ENCODE assay signal across 11 cellular contexts in the genomic region with DNA sequence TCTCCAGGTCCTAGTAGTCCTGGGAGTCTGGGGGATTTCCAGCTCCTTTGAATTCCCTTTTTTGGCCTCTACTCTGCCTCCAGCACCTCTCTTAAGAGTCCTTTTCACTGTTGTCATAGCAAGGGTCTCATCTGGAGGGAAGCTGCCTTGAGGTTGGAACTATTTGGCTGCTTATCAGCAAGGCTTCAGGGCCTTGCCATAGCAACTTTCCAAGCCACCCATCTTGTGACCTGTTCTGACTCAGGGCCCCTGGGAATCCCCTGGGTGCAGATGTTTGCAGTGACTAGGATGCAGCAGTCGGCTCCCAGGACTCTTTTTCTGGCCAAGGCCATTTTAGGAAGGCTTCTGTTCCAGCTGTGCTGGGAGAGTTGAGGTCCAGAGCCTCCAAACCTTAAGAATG. TPM values are rescaled to one million over a fixed set of nuclear protein-coding genes. Genes with fewer than 3 reads are reported as not detected.
DNase-seq lines count a peak whose midpoint lies in the region; ATAC-seq and TF ChIP-seq lines count a peak whose summit lies in the region.
"Had no signal": no experiment of that assay in that cellular context is flagged by ENCODE, and none has a peak within 500 bp of the region (broad histone marks: within the 10 kb centered on the region; RNA-seq: fewer than 3 reads in every experiment).

No MANE protein-coding gene starts in this region.

- peak overlapping the region; percentile 63 to 93 (median 89) for H3K27ac ChIP-seq in esophagus muscularis mucosa (replicated peaks in 1 of 4)
- peak overlapping the region; percentile 60 for H3K27ac ChIP-seq in skeletal muscle tissue (ENCODE audit: low read depth, low read length)

- peaks cover 5% of the 10 kb centered on the region for H3K36me3 Mint-ChIP-seq in effector memory CD8-positive, alpha-beta T cell (ENCODE audit: insufficient read depth)

- H3K27me3 ChIP-seq in MG63 (no peaks in the 10 kb centered on the region), esophagus muscularis mucosa (no peaks in the 10 kb centered on the region), skeletal muscle tissue (ENCODE audit: control insufficient read depth in 3 of 3, insufficient read depth in 3 of 3, low read length in 3 of 3) (no peaks in the 10 kb centered on the region)

- no peak for ATAC-seq in effector memory CD8-positive, alpha-beta T cell (replicated peaks)

- H3K9me3 Mint-ChIP-seq in effector memory CD8-positive, alpha-beta T cell = no peaks in the 10 kb centered on the region
- H3K9me3 Mint-ChIP-seq: central memory CD8-positive, alpha-beta T cell; neural crest cell had no signal

- H3K4me1 Mint-ChIP-seq in effector memory CD8-positive, alpha-beta T cell (ENCODE audit: low read depth in 2 of 2) = peaks cover 6% of the 10 kb centered on the region in 2 donors
- H3K4me1 Mint-ChIP-seq: neural crest cell had no signal

- no peak for TF ChIP-seq EP300 in esophagus muscularis mucosa (IDR thresholded peaks at IDR 0.05)

- TF ChIP-seq POLR2A in esophagus muscularis mucosa (IDR thresholded peaks at IDR 0.05; ENCODE audit: low read depth) = no peak

- peak; percentile 71 for DNase-seq in GM12865 (ENCODE audit: low read depth)
- DNase-seq in MG63 = peak; percentile 52
- DNase-seq in esophagus muscularis mucosa (ENCODE audit: extremely low spot score) = no peak
- no peak for DNase-seq in GOT3 (lab: John Stamatoyannopoulos, UW)
- no peak for DNase-seq in NCI-H1417 (lab: John Stamatoyannopoulos, UW)
- no peak for DNase-seq in effector memory CD8-positive, alpha-beta T cell
- DNase-seq in cerebellum (ENCODE audit: low spot score) = no peak
- DNase-seq: SW 1271 had no signal

- H3K27ac Mint-ChIP-seq in effector memory CD8-positive, alpha-beta T cell = no peak overlapping the region

- peak overlapping the region in 2 of 3 donors; percentile 7 to 9 for H3K9ac ChIP-seq in skeletal muscle tissue (ENCODE audit: low read depth in 1 of 3, low read length in 3 of 3)

- 13% methylated on average over 1 of the region's 1 CpG for WGBS in esophagus muscularis mucosa

- H3K4me1 ChIP-seq in esophagus muscularis mucosa (peaks cover 68 to 99% (median 85%) of the 10 kb centered on the region in 4 donors), skeletal muscle tissue (ENCODE audit: control insufficient read depth in 3 of 3, insufficient read depth in 3 of 3, low read length in 3 of 3) (peaks cover 53 to 73% (median 55%) of the 10 kb centered on the region in 3 donors)

- intact Hi-C loops in esophagus muscularis mucosa (cut with DNase I) = no loop called here

- H3K27me3 Mint-ChIP-seq in effector memory CD8-positive, alpha-beta T cell = no peaks in the 10 kb centered on the region
- H3K27me3 Mint-ChIP-seq: central memory CD8-positive, alpha-beta T cell had no signal

- H3K4me3 ChIP-seq in GM12865 (ENCODE audit: low read depth, low read length) (no peak overlapping the region), MG63 (no peak overlapping the region), esophagus muscularis mucosa (no peak overlapping the region), skeletal muscle tissue (ENCODE audit: low read length in 3 of 3) (no peak overlapping the region)

- TF ChIP-seq CTCF in GM12865 (IDR thresholded peaks at IDR 0.05; ENCODE audit: insufficient read depth, low read depth, low read length, missing control alignments) (no peak), esophagus muscularis mucosa (IDR thresholded peaks at IDR 0.05) (no peak)

- no peak overlapping the region for H3K4me3 Mint-ChIP-seq in effector memory CD8-positive, alpha-beta T cell
- H3K4me3 Mint-ChIP-seq: central memory CD8-positive, alpha-beta T cell; neural crest cell had no signal

- H3K9me3 ChIP-seq in MG63 = no peaks in the 10 kb centered on the region
- H3K9me3 ChIP-seq in esophagus muscularis mucosa = no peaks in the 10 kb centered on the region
- no peaks in the 10 kb centered on the region for H3K9me3 ChIP-seq in skeletal muscle tissue (ENCODE audit: control insufficient read depth in 3 of 3, low read length in 3 of 3)

- H3K36me3 ChIP-seq in MG63 = peaks cover 26% of the 10 kb centered on the region
- peaks cover 11 to 48% (median 27%) of the 10 kb centered on the region in 4 donors for H3K36me3 ChIP-seq in esophagus muscularis mucosa
- peaks cover 20 to 26% (median 25%) of the 10 kb centered on the region in 3 donors for H3K36me3 ChIP-seq in skeletal muscle tissue (ENCODE audit: control insufficient read depth in 3 of 3, insufficient read depth in 3 of 3, low read length in 3 of 3)

RNA-seq across cellular contexts. Expression of a gene that starts 12.4 kb away (rescaled TPM):
- 73.0 and 79.2 TPM in 2 replicates for total RNA-seq in MG63 (2014; rRNA removed; shearing (Covaris generic); ENCODE audit: low replicate concordance)
- total RNA-seq in esophagus muscularis mucosa (100 to 1,000 TPM; 305 to 398 (median 357) TPM), skeletal muscle tissue (37.1 TPM), cerebellum (19.7 TPM)

RNA-seq across cellular contexts. Expression of a gene that starts 56.8 kb away (rescaled TPM):
- total RNA-seq in MG63 (2014; rRNA removed; shearing (Covaris generic); ENCODE audit: low replicate concordance) = 28.4 and 41.4 TPM in 2 replicates
- total RNA-seq in esophagus muscularis mucosa (10 to 100 TPM in 3 of 4 donors, 1 to 10 TPM in 1; 9.6 to 18.4 (median 13.4) TPM), skeletal muscle tissue (3.7 TPM), cerebellum (1.7 TPM)

Comparison
In these comparisons a context has a peak if more than half of its experiments do, and no peak if none do; other contexts are left out.
1. DNase-seq: peak in GM12865 (single experiment) and MG63 (single experiment); none in esophagus muscularis mucosa (single experiment), GOT3 (single experiment), NCI-H1417 (0 of 3), effector memory CD8-positive, alpha-beta T cell (0 of 3) and cerebellum (single experiment).